In the genomic region with DNA sequence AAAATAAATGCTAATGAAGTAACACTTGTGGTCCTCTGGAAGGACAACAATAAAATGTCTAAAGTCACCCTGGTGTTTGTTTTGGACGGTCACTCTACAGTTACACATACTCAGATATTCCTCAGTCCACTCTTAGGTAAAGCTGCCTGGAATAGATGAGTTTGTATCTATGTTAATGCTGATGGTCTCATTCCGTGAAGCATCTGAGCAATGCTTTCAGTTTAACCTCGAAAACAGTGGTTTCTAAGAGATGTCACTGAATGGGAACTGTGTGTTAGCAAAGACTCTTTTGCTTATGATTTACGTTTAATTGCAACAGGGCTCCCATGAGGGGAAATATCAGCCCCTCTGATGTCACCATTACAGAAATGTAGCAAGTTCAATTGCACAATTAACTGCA, we compare ENCODE assay signal across 16 cellular contexts. TPM values are rescaled to one million over a fixed set of nuclear protein-coding genes. Genes with fewer than 3 reads are reported as not detected.
DNase-seq lines count a peak whose midpoint lies in the region; ATAC-seq and TF ChIP-seq lines count a peak whose summit lies in the region.
"Had no signal": no experiment of that assay in that cellular context is flagged by ENCODE, and none has a peak within 500 bp of the region (broad histone marks: within the 10 kb centered on the region; RNA-seq: fewer than 3 reads in every experiment).

No MANE protein-coding gene starts in this region.

- no peaks in the 10 kb centered on the region for H3K9me3 Mint-ChIP-seq in activated naive CD4-positive, alpha-beta T cell treated with anti-CD3 and anti-CD28 coated beads, Interleukin-2, amount 50 U/mL, for 72 hours
- H3K9me3 Mint-ChIP-seq: activated T-helper 17 cell treated with anti-CD3 and anti-CD28 coated beads, Interleukin-2, amount 50 U/mL, for 72 hours; type B pancreatic cell had no signal

- H3K36me3 Mint-ChIP-seq in activated naive CD4-positive, alpha-beta T cell treated with anti-CD3 and anti-CD28 coated beads, Interleukin-2, amount 50 U/mL, for 72 hours, result no peaks in the 10 kb centered on the region

- peaks cover 19 to 21% of the 10 kb centered on the region in 2 donors for H3K4me1 ChIP-seq in thyroid gland

- no peak overlapping the region for H3K27ac Mint-ChIP-seq in activated naive CD4-positive, alpha-beta T cell treated with anti-CD3 and anti-CD28 coated beads, Interleukin-2, amount 50 U/mL, for 72 hours
- H3K27ac Mint-ChIP-seq: activated T-helper 17 cell treated with anti-CD3 and anti-CD28 coated beads, Interleukin-2, amount 50 U/mL, for 72 hours; type B pancreatic cell had no signal

- no peak overlapping the region for H3K4me3 ChIP-seq in fibroblast of villous mesenchyme (ENCODE audit: low read depth, low read length)
- no peak overlapping the region for H3K4me3 ChIP-seq in thyroid gland (replicated peaks in 1 of 3)
- H3K4me3 ChIP-seq: cardiac muscle cell, skin epidermis had no signal

- no peaks in the 10 kb centered on the region for H3K27me3 ChIP-seq in thyroid gland
- H3K27me3 ChIP-seq: cardiac muscle cell had no signal

- H3K36me3 ChIP-seq in thyroid gland, result no peaks in the 10 kb centered on the region
- H3K36me3 ChIP-seq: cardiac muscle cell had no signal

- TF ChIP-seq POLR2A in thyroid gland (IDR thresholded peaks at IDR 0.05), result no peak

- intact Hi-C loops in thyroid gland (cut with DNase I), result no loop called here

- peak overlapping the region in 1 of 3 donors; percentile 33 for H3K27ac ChIP-seq in thyroid gland
- H3K27ac ChIP-seq: cardiac muscle cell, skin epidermis had no signal

- DNase-seq in fibroblast of villous mesenchyme (ENCODE audit: low read depth), result peak; percentile 67
- no peak for DNase-seq in NCI-H1417 (lab: John Stamatoyannopoulos, UW)
- DNase-seq in activated naive CD4-positive, alpha-beta T cell treated with anti-CD3 and anti-CD28 coated beads, Interleukin-2, amount 50 U/mL, for 72 hours (ENCODE audit: low spot score in 2 of 2), result no peak
- no peak for DNase-seq in thyroid gland
- DNase-seq in superior temporal gyrus (ENCODE audit: extremely low spot score), result no peak
- DNase-seq: C1 segment of cervical spinal cord, islet precursor cell, NCI-H1092 treated with DMSO at 0.1 percent for 48 hours, NCI-H774 had no signal

- WGBS in thyroid gland, 2 donors, result 79 to 80% methylated on average over 4 of the region's 4 CpGs

- TF ChIP-seq CTCF in fibroblast of villous mesenchyme (IDR thresholded peaks at IDR 0.05; ENCODE audit: insufficient read depth, low read depth, low read length) (no peak), thyroid gland (IDR thresholded peaks at IDR 0.05) (no peak)

- ATAC-seq in GM18502 (IDR thresholded peaks at IDR 0.05; ENCODE audit: poor library complexity, unreplicated experiment), result peak; percentile 54
- ATAC-seq in GM21515 (IDR thresholded peaks at IDR 0.05; ENCODE audit: unreplicated experiment), result peak; percentile 67
- ATAC-seq in HG03280 (IDR thresholded peaks at IDR 0.05; ENCODE audit: unreplicated experiment), result peak; percentile 51
- ATAC-seq in activated naive CD4-positive, alpha-beta T cell treated with anti-CD3 and anti-CD28 coated beads, Interleukin-2, amount 50 U/mL, for 72 hours, result no peak
- ATAC-seq: activated T-helper 17 cell treated with anti-CD3 and anti-CD28 coated beads, Interleukin-2, amount 50 U/mL, for 72 hours had no signal

- no peaks in the 10 kb centered on the region for H3K9me3 ChIP-seq in thyroid gland

RNA-seq across cellular contexts. Expression of a gene that starts 49.1 kb away (rescaled TPM):
- total RNA-seq in fibroblast of villous mesenchyme (333 and 621 TPM in 2 replicates), thyroid gland (100 to 1,000 TPM; 113 to 147 (median 120) TPM)
- total RNA-seq in activated naive CD4-positive, alpha-beta T cell treated with anti-CD3 and anti-CD28 coated beads, Interleukin-2, amount 50 U/mL, for 72 hours, result 1 to 10 TPM in 1 of 2 donors, under 1 TPM in 1; 0.52 to 1.4 TPM

Comparison
In these comparisons a context has a peak if more than half of its experiments do, and no peak if none do; other contexts are left out.
1. ATAC-seq: peak in GM18502 (single experiment), GM21515 (single experiment) and HG03280 (single experiment); none in activated naive CD4-positive, alpha-beta T cell treated with anti-CD3 and anti-CD28 coated beads, Interleukin-2, amount 50 U/mL, for 72 hours (0 of 2).
2. RNA of a gene that starts 49.1 kb away (total RNA-seq): 333 to 621 TPM in fibroblast of villous mesenchyme and 113 to 147 TPM in thyroid gland; 0.52 to 1.4 TPM in activated naive CD4-positive, alpha-beta T cell treated with anti-CD3 and anti-CD28 coated beads, Interleukin-2, amount 50 U/mL, for 72 hours; every median in the first group is over 10 times any median in the second.